ENCODE assay signal across 8 cellular contexts in the genomic region with DNA sequence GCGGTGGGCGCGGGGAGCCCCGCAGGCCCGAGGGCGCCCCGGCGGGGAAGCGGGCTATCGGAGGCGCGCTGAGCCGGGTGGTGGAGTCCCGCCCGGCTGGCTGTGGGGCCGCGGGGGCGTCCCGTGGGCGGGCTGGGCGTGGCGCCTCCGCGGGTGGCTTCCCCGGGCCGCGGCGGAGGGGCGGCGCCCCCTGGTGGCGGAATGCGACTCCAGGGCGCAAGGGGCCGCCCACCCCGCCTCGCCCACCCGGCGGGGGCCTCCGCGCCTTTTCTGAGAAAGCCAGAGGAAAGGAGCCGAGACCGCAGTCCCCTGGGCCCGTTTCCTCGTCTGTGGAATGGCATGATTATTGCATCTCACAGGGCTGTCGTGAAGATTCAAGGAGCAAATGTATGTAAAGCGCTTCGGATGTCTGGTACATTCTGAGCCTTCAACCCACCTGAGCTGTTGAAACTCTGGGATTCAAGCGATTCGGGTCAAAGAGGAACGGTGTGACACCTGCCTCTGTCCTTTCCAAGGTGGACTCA. TPM values are rescaled to one million over a fixed set of nuclear protein-coding genes. Genes with fewer than 3 reads are reported as not detected.
DNase-seq lines count a peak whose midpoint lies in the region; ATAC-seq and TF ChIP-seq lines count a peak whose summit lies in the region.

No MANE protein-coding gene starts in this region.

- ATAC-seq in GM21576 (IDR thresholded peaks at IDR 0.05; ENCODE audit: unreplicated experiment) (peak; percentile 58), GM18517 (IDR thresholded peaks at IDR 0.05; ENCODE audit: unreplicated experiment) (no peak)
- peak; percentile 98 for ATAC-seq in effector memory CD8-positive, alpha-beta T cell (replicated peaks)

- CTCF ChIA-PET in activated CD4-positive, alpha-beta memory T cell treated with anti-CD3 and anti-CD28 coated beads, Interleukin-2, amount 10 ng/mL, durations not matched to agents 7 days and 5 days (lab: Charles Lee) = interaction anchor here (0.7 to 1.3 kb wide), 4 partner anchors 12 to 111 kb away, joined by 3 to 8 read pairs (median 4); no protein-coding TSS in a partner anchor

- peak overlapping the region; percentile 36; the same call in 1 of the 2 replicates for H2AFZ ChIP-seq in Loucy (ENCODE audit: low read length)

- H3F3A ChIP-seq in Loucy (ENCODE audit: low read depth) = no peaks in the 10 kb centered on the region

- no peak overlapping the region for H3K27ac Mint-ChIP-seq in activated CD4-positive, alpha-beta memory T cell treated with anti-CD3 and anti-CD28 coated beads, Interleukin-2, amount 10 ng/mL, durations not matched to agents 7 days and 5 days
- H3K27ac Mint-ChIP-seq in effector memory CD8-positive, alpha-beta T cell = peak overlapping the region in 1 of 2 donors; percentile 69

- H3K4me3 ChIP-seq in Loucy (ENCODE audit: low read length, poor library complexity, severe bottlenecking) = no peak overlapping the region
- H3K4me3 ChIP-seq in mononuclear cell (ENCODE audit: low read length) = peak overlapping the region; percentile 18

- no peaks in the 10 kb centered on the region for H3K4me1 ChIP-seq in Loucy (ENCODE audit: insufficient read depth, low read length, poor library complexity, severe bottlenecking)
- peaks cover 13% of the 10 kb centered on the region for H3K4me1 ChIP-seq in mononuclear cell (ENCODE audit: insufficient read depth, low read length)

- H3K4me2 ChIP-seq in Loucy (ENCODE audit: low read depth, low read length, poor library complexity, severe bottlenecking) = no peak overlapping the region

- no peaks in the 10 kb centered on the region for H3K36me3 Mint-ChIP-seq in activated CD4-positive, alpha-beta memory T cell treated with anti-CD3 and anti-CD28 coated beads, Interleukin-2, amount 10 ng/mL, durations not matched to agents 7 days and 5 days (ENCODE audit: low read depth)
- H3K36me3 Mint-ChIP-seq in effector memory CD8-positive, alpha-beta T cell (ENCODE audit: insufficient read depth) = no peaks in the 10 kb centered on the region

- H3K36me3 ChIP-seq in Loucy (ENCODE audit: insufficient read depth, low read length) = no peaks in the 10 kb centered on the region

- no peaks in the 10 kb centered on the region for H4K20me1 ChIP-seq in Loucy (ENCODE audit: insufficient read depth, low read length, poor library complexity, severe bottlenecking)

- peaks cover 30% of the 10 kb centered on the region for H3K27me3 Mint-ChIP-seq in activated CD4-positive, alpha-beta memory T cell treated with anti-CD3 and anti-CD28 coated beads, Interleukin-2, amount 10 ng/mL, durations not matched to agents 7 days and 5 days
- H3K27me3 Mint-ChIP-seq in effector memory CD8-positive, alpha-beta T cell = peaks cover 22 to 27% of the 10 kb centered on the region in 2 donors

- peak; percentile 54 for TF ChIP-seq CTCF in Loucy (conservative IDR thresholded peaks at IDR 0.05; ENCODE audit: low read length)

- peak overlapping the region; percentile 42 for H3K4me3 Mint-ChIP-seq in activated CD4-positive, alpha-beta memory T cell treated with anti-CD3 and anti-CD28 coated beads, Interleukin-2, amount 10 ng/mL, durations not matched to agents 7 days and 5 days
- H3K4me3 Mint-ChIP-seq in effector memory CD8-positive, alpha-beta T cell = peak overlapping the region; percentile 67 to 71

- POLR2A ChIA-PET in activated CD4-positive, alpha-beta memory T cell treated with anti-CD3 and anti-CD28 coated beads, Interleukin-2, amount 10 ng/mL, durations not matched to agents 7 days and 5 days (lab: Charles Lee) = interaction anchor here (0.8 kb wide), 1 partner anchor 110 kb away, joined by 3 read pairs; no protein-coding TSS in a partner anchor

- no peaks in the 10 kb centered on the region for H3K79me2 ChIP-seq in Loucy (ENCODE audit: insufficient read depth, low read length)

- H3K27me3 ChIP-seq in Loucy (ENCODE audit: insufficient read depth, low read length, poor library complexity, severe bottlenecking) (no peaks in the 10 kb centered on the region), mononuclear cell (ENCODE audit: insufficient read depth, low read length) (peaks cover 12% of the 10 kb centered on the region)

- H3K9me3 Mint-ChIP-seq in activated CD4-positive, alpha-beta memory T cell treated with anti-CD3 and anti-CD28 coated beads, Interleukin-2, amount 10 ng/mL, durations not matched to agents 7 days and 5 days = no peaks in the 10 kb centered on the region
- no peaks in the 10 kb centered on the region for H3K9me3 Mint-ChIP-seq in effector memory CD8-positive, alpha-beta T cell

- no peak overlapping the region for H3K9ac ChIP-seq in Loucy (ENCODE audit: low read depth, low read length, poor library complexity, severe bottlenecking)

- peak; percentile 42 for DNase-seq in EL
- DNase-seq in activated CD4-positive, alpha-beta memory T cell treated with anti-CD3 and anti-CD28 coated beads, Interleukin-2, amount 10 ng/mL, durations not matched to agents 7 days and 5 days = peak; percentile 66
- peak; percentile 70 to 80 (median 77) for DNase-seq in effector memory CD8-positive, alpha-beta T cell
- DNase-seq in stimulated activated CD8-positive, alpha-beta memory T cell treated with anti-CD3 and anti-CD28 coated beads, Interleukin-2, amount 100 ng/mL, for 1 hour (ENCODE audit: low read depth in 2 of 2) = peak; percentile 62 to 69

- H3K9me3 ChIP-seq in Loucy (ENCODE audit: insufficient read depth, low read depth, low read length) = no peaks in the 10 kb centered on the region
- H3K9me3 ChIP-seq in mononuclear cell (ENCODE audit: low read depth, low read length) = no peaks in the 10 kb centered on the region

- peaks cover 9% of the 10 kb centered on the region for H3K4me1 Mint-ChIP-seq in activated CD4-positive, alpha-beta memory T cell treated with anti-CD3 and anti-CD28 coated beads, Interleukin-2, amount 10 ng/mL, durations not matched to agents 7 days and 5 days
- H3K4me1 Mint-ChIP-seq in effector memory CD8-positive, alpha-beta T cell (ENCODE audit: low read depth in 2 of 2) = peaks cover 6 to 7% of the 10 kb centered on the region in 2 donors

- no peaks in the 10 kb centered on the region for H3K9me2 ChIP-seq in Loucy (replicated peaks; ENCODE audit: low read depth, low read length)

RNA-seq across cellular contexts. Expression of a gene that starts 31.9 kb away (rescaled TPM):
- total RNA-seq in activated CD4-positive, alpha-beta memory T cell treated with anti-CD3 and anti-CD28 coated beads, Interleukin-2, amount 10 ng/mL, durations not matched to agents 7 days and 5 days = 1 to 10 TPM; 3.3 to 4.5 TPM
- 0.52 TPM for total RNA-seq in mononuclear cell
